Comparison of ENCODE assay signal across 8 cellular contexts in the genomic region with DNA sequence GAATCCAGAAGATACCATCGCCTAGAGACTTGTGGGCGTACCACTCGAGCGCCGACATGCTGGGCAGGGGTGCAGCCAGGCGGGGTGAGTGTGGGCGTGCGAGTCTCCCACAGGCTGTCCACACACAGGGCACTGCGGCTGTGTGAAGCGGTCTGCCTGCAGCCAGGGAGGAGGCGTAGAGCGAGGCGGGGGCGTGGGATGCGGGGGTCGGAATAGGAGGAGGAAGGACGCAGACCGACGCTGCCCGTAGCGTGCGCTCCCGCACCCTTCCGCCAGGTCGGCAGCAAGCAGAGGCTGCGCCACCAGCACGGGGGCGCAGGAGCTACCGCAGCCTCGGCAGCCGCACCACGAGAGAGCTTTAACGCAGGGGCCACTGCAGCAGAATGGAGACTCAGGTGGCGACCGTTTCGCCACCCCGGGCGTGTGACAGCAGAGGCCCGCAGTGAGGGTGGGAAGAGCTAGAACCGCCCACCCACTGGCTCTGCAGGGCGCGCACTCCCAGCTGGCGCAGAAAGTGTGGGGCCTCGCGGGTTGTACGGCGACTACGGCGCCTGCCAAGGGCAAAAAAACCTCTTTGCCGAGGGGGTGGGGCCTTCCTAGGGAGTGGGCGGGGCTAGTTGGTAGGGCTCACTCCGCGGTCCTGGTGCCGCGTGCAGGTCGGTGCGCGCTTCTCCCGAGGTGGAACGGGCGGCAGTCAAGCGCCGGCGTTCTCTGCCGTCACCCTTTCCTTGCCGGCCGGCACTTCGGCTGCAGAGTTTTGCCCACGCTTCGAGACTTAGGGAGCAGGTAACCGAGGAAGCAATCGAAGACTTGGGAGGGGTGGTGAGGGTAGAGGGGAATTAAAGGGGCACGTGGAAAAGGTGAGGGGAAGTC. TPM values are rescaled to one million over a fixed set of nuclear protein-coding genes. Genes with fewer than 3 reads are reported as not detected.
DNase-seq lines count a peak whose midpoint lies in the region; ATAC-seq and TF ChIP-seq lines count a peak whose summit lies in the region.

Gene MBLAC2, minus strand, starts transcription at position 537 of the 873 bp plus-strand sequence. Its CDS starts 479 bp downstream, at position 58.
Gene POLR3G, plus strand, starts transcription at position 630 of the 873 bp plus-strand sequence. CDS start 10,704 bp downstream, outside the sequence.

- POLR2A ChIA-PET in PC-3 (lab: Charles Lee; ENCODE audit: unreplicated experiment), result interaction anchor here (0.6 to 2.1 kb wide), 5 partner anchors 45 to 421 kb away, joined by 3 to 5 read pairs (median 5); partner anchors contain the start of gene LYSMD3

- H3K4me3 ChIP-seq in PC-3 (ENCODE audit: low read length) (peak within 1 kb of the TSS; percentile 94), esophagus muscularis mucosa (peak within 1 kb of the TSS; percentile 74 to 94 (median 78))

- H4K20me1 ChIP-seq in PC-3 (ENCODE audit: low read length), result no peaks in the 10 kb centered on the region

- H3K36me3 ChIP-seq in PC-3 (ENCODE audit: low read depth, low read length) (no peaks in the 10 kb centered on the region), esophagus muscularis mucosa (no peaks in the 10 kb centered on the region)

- peak within 1 kb of the TSS; percentile 89 to 99 (median 99) for H3K4me3 Mint-ChIP-seq in IgD-negative memory B cell
- H3K4me3 Mint-ChIP-seq in activated T-cell treated with anti-CD3 and anti-CD28 coated beads, Interleukin-2, amount 50 U/mL, for 4 hours, result peak within 1 kb of the TSS; percentile 95

- H3K9me3 ChIP-seq in PC-3 (ENCODE audit: low read length) (no peaks in the 10 kb centered on the region), esophagus muscularis mucosa (no peaks in the 10 kb centered on the region)

- TF ChIP-seq EP300 in esophagus muscularis mucosa (IDR thresholded peaks at IDR 0.05), result no peak

- no peaks in the 10 kb centered on the region for H3K36me3 Mint-ChIP-seq in IgD-negative memory B cell
- H3K36me3 Mint-ChIP-seq in activated T-cell treated with anti-CD3 and anti-CD28 coated beads, Interleukin-2, amount 50 U/mL, for 4 hours (ENCODE audit: insufficient read depth), result peaks cover 16% of the 10 kb centered on the region

- H3F3A ChIP-seq in PC-3 (ENCODE audit: low read length, unreplicated experiment), result no peaks in the 10 kb centered on the region

- ATAC-seq in GM21576 (IDR thresholded peaks at IDR 0.05; ENCODE audit: unreplicated experiment) (peak; percentile 83), PC-3 (peak; percentile 76)
- peak; percentile 91 to 92 for ATAC-seq in activated T-cell treated with anti-CD3 and anti-CD28 coated beads, Interleukin-2, amount 50 U/mL, for 4 hours

- H3K9me3 Mint-ChIP-seq in IgD-negative memory B cell, result no peaks in the 10 kb centered on the region
- H3K9me3 Mint-ChIP-seq in activated T-cell treated with anti-CD3 and anti-CD28 coated beads, Interleukin-2, amount 50 U/mL, for 4 hours, result peaks cover 4% of the 10 kb centered on the region

- H3K27me3 Mint-ChIP-seq in IgD-negative memory B cell, result no peaks in the 10 kb centered on the region
- no peaks in the 10 kb centered on the region for H3K27me3 Mint-ChIP-seq in activated T-cell treated with anti-CD3 and anti-CD28 coated beads, Interleukin-2, amount 50 U/mL, for 4 hours (ENCODE audit: low read depth)

- H3K4me1 ChIP-seq in PC-3 (ENCODE audit: insufficient read depth, low read length) (peaks cover 29% of the 10 kb centered on the region), esophagus muscularis mucosa (peaks cover 10 to 30% (median 30%) of the 10 kb centered on the region in 4 donors)

- TF ChIP-seq CTCF in PC-3 (conservative IDR thresholded peaks at IDR 0.05; ENCODE audit: low read depth, low read length) (peak; percentile 48), esophagus muscularis mucosa (IDR thresholded peaks at IDR 0.05) (peak in 2 of 3 experiments; percentile 39 to 60)

- peak within 1 kb of the TSS; percentile 83 to 96 (median 87) for H3K27ac Mint-ChIP-seq in IgD-negative memory B cell

- TF ChIP-seq POLR2A in esophagus muscularis mucosa (IDR thresholded peaks at IDR 0.05; ENCODE audit: low read depth), result peak; percentile 24

- intact Hi-C loops in PC-3 (cut with micrococcal nuclease), result loop anchor here (1.0 to 2.0 kb wide), 6 partner anchors 36 to 309 kb away; partner anchors contain the start of genes ADGRV1 and LYSMD3
- intact Hi-C loops in esophagus muscularis mucosa (cut with DNase I), result loop anchor here (1.0 to 5.0 kb wide), 2 partner anchors 38 to 56 kb away; no protein-coding TSS in a partner anchor

- peaks cover 25 to 28% (median 27%) of the 10 kb centered on the region in 3 donors for H3K4me1 Mint-ChIP-seq in IgD-negative memory B cell
- H3K4me1 Mint-ChIP-seq in activated T-cell treated with anti-CD3 and anti-CD28 coated beads, Interleukin-2, amount 50 U/mL, for 4 hours (ENCODE audit: low read depth), result peaks cover 26% of the 10 kb centered on the region

- peak within 1 kb of the TSS; percentile 85 for H3K9ac ChIP-seq in PC-3 (ENCODE audit: low read length)

- CTCF ChIA-PET in PC-3 (lab: Charles Lee), result interaction anchor here (1.6 kb wide), 1 partner anchor 55 kb away, joined by 7 read pairs; the partner anchor contains the start of gene LYSMD3

- WGBS in esophagus muscularis mucosa, result under 1% methylated on average over 34 of the region's 73 CpGs

- peak within 1 kb of the TSS; percentile 68 for H3K27ac ChIP-seq in PC-3 (ENCODE audit: low read length)
- peak within 1 kb of the TSS; percentile 65 to 81 (median 79) for H3K27ac ChIP-seq in esophagus muscularis mucosa (replicated peaks in 1 of 4)

- H2AFZ ChIP-seq in PC-3 (ENCODE audit: low read length), result peak within 1 kb of the TSS; percentile 89

- DNase-seq in DMS53 treated with DMSO at 0.1 percent for 48 hours (lab: John Stamatoyannopoulos, UW; ENCODE audit: unreplicated experiment) (peak; percentile 88), PC-3 (peak; percentile 95), esophagus muscularis mucosa (ENCODE audit: extremely low spot score) (peak; percentile 96), myocyte (ENCODE audit: low read depth) (peak; percentile 92)
- peak; percentile 94 for DNase-seq in activated T-cell treated with anti-CD3 and anti-CD28 coated beads, Interleukin-2, amount 50 U/mL, for 4 hours
- peak; percentile 90 for DNase-seq in stimulated activated CD8-positive, alpha-beta memory T cell treated with anti-CD3 and anti-CD28 coated beads, Interleukin-7, amount 100 ng/mL, for 4 hours (ENCODE audit: low read depth in 2 of 2)

- BruUV-seq in PC-3 (replicated peaks; lab: Mats Ljungman, UMichigan), result no TSS peak

- no peaks in the 10 kb centered on the region for H3K9me2 ChIP-seq in PC-3 (replicated peaks; ENCODE audit: low read length)

- H3K4me2 ChIP-seq in PC-3 (ENCODE audit: low read length), result peak within 1 kb of the TSS; percentile 90

- peaks cover 85% of the 10 kb centered on the region for H3K79me2 ChIP-seq in PC-3 (ENCODE audit: low read length)

- H3K27me3 ChIP-seq in PC-3 (ENCODE audit: low read length), result no peaks in the 10 kb centered on the region
- H3K27me3 ChIP-seq in esophagus muscularis mucosa, result no peaks in the 10 kb centered on the region

RNA-seq across cellular contexts. Expression of gene MBLAC2, which starts in this region (rescaled TPM):
- 3.7 TPM for polyA plus RNA-seq in IgD-negative memory B cell
- total RNA-seq in PC-3 (2014; rRNA removed), result 7.8 and 12.4 TPM in 2 replicates
- total RNA-seq in activated T-cell treated with anti-CD3 and anti-CD28 coated beads, Interleukin-2, amount 50 U/mL, for 4 hours, result 1 to 10 TPM; 3.4 to 4.6 (median 3.7) TPM
- 1 to 10 TPM; 2.2 to 5.6 (median 4.6) TPM for total RNA-seq in esophagus muscularis mucosa
- total RNA-seq in myocyte, result 3.7 and 4.9 TPM in 2 replicates
- 2.7 TPM for polyA plus RNA-seq in myocyte (2012)

RNA-seq across cellular contexts. Expression of gene POLR3G, which starts in this region (rescaled TPM):
- polyA plus RNA-seq in IgD-negative memory B cell, result 2.8 TPM
- total RNA-seq in PC-3 (2014; rRNA removed) (34.6 and 42.2 TPM in 2 replicates), esophagus muscularis mucosa (1 to 10 TPM in 3 of 4 donors, under 1 TPM in 1; 0.42 to 2.5 (median 1.4) TPM), myocyte (2.3 and 5.3 TPM in 2 replicates)
- 10 to 100 TPM; 17.9 to 22.5 (median 22.3) TPM for total RNA-seq in activated T-cell treated with anti-CD3 and anti-CD28 coated beads, Interleukin-2, amount 50 U/mL, for 4 hours
- 0.69 TPM for polyA plus RNA-seq in myocyte (2012)

Comparison
In these comparisons a context has a peak if more than half of its experiments do, and no peak if none do; other contexts are left out.
1. Peak in every context shown above with its lines: DNase-seq, ATAC-seq, H3K4me3 ChIP-seq and H3K27ac ChIP-seq.